ENCODE assay signal across 3 cellular contexts in the genomic region with DNA sequence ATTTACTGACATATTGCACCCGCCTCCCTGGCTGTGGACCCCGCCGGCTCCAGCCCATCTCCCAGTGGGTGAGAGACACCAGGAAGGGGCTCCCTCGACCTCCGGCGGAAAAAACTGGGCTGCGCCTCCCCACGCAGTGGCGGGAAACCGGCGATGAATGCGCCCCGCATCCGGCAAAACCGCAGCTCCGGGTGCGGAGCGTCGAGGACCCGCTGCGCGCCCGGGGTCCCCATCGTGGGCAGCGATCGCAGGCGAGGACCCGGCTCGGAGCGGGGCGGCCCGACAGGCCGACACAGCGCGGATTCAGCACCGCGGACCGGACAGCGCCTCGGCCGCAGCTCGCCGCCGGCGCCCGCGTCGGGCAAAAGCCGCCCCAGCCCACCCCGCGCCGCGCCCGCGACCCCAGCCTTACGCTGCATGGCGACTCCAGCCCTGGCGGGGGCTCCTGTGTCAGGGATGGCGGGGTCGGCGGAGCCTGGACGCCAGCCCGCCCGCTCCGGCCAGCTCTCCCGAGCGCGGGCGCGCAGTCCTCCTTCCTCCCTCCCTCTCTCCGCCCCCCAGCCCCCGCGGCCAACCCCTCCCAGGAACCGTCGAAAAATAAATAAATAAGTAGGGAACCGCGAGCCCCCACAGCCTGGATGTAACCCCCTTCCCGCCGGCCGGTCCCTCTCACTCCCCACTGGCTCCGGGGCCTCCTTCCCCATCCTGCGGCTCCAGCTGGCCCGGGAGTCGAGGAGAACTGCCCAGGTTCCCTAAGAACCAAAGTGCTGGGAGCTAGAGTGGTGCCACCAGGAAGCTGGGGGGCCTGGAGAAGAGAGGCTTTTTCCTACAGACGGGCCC.
TF ChIP-seq lines count a peak whose summit lies in the region.

No MANE protein-coding gene starts in this region.

TF ChIP-seq in HEK293T, 16 proteins besides CTCF, POLR2A, EP300 and RAD21:
- TF ChIP-seq, protein P1, sequence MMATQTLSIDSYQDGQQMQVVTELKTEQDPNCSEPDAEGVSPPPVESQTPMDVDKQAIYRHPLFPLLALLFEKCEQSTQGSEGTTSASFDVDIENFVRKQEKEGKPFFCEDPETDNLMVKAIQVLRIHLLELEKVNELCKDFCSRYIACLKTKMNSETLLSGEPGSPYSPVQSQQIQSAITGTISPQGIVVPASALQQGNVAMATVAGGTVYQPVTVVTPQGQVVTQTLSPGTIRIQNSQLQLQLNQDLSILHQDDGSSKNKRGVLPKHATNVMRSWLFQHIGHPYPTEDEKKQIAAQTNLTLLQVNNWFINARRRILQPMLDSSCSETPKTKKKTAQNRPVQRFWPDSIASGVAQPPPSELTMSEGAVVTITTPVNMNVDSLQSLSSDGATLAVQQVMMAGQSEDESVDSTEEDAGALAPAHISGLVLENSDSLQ (IDR thresholded peaks at IDR 0.05) = no peak
- TF ChIP-seq FOXM1 (IDR thresholded peaks at IDR 0.05; ENCODE audit: borderline replicate concordance) = no peak
TF ChIP-seq in HEK293T: peak in this region for 0.

TF ChIP-seq in H1, 55 proteins besides CTCF, POLR2A, EP300 and RAD21:
- peak; percentile 75 to 96; a peak in 2 of 4 replicates for TF ChIP-seq SIN3A (conservative IDR thresholded peaks at IDR 0.05 in 1 of 2, IDR thresholded peaks at IDR 0.05 in 1 of 2; ENCODE audit: low read depth in 1 of 2, low read length in 2 of 2)
- TF ChIP-seq HDAC2 (IDR thresholded peaks at IDR 0.05; ENCODE audit: borderline replicate concordance in 1 of 2, low read depth in 2 of 2, low read length in 2 of 2) = peak in 1 of 2 experiments; percentile 49; a peak in 1 of 4 replicates
- peak; percentile 86 for TF ChIP-seq SUZ12 (IDR thresholded peaks at IDR 0.05; ENCODE audit: low read length)
- TF ChIP-seq EZH2 (IDR thresholded peaks at IDR 0.05; ENCODE audit: low read depth, low read length, severe bottlenecking) = peak; percentile 65
- TF ChIP-seq RFX5 (IDR thresholded peaks at IDR 0.05; ENCODE audit: borderline replicate concordance, low read depth, low read length) = no peak
- peak; percentile 86 for TF ChIP-seq GABPA (IDR thresholded peaks at IDR 0.05; ENCODE audit: borderline replicate concordance, insufficient read depth, low read length)
- peak; percentile 44; the same call in 1 of the 2 replicates for TF ChIP-seq MAX (IDR thresholded peaks at IDR 0.05)
- TF ChIP-seq BACH1 (IDR thresholded peaks at IDR 0.05; ENCODE audit: low read length) = peak; percentile 18; the same call in 1 of the 2 replicates
- TF ChIP-seq E2F6 (IDR thresholded peaks at IDR 0.05) = no peak

TF ChIP-seq in liver, 16 proteins besides CTCF, POLR2A, EP300 and RAD21:
- TF ChIP-seq, protein P2, sequence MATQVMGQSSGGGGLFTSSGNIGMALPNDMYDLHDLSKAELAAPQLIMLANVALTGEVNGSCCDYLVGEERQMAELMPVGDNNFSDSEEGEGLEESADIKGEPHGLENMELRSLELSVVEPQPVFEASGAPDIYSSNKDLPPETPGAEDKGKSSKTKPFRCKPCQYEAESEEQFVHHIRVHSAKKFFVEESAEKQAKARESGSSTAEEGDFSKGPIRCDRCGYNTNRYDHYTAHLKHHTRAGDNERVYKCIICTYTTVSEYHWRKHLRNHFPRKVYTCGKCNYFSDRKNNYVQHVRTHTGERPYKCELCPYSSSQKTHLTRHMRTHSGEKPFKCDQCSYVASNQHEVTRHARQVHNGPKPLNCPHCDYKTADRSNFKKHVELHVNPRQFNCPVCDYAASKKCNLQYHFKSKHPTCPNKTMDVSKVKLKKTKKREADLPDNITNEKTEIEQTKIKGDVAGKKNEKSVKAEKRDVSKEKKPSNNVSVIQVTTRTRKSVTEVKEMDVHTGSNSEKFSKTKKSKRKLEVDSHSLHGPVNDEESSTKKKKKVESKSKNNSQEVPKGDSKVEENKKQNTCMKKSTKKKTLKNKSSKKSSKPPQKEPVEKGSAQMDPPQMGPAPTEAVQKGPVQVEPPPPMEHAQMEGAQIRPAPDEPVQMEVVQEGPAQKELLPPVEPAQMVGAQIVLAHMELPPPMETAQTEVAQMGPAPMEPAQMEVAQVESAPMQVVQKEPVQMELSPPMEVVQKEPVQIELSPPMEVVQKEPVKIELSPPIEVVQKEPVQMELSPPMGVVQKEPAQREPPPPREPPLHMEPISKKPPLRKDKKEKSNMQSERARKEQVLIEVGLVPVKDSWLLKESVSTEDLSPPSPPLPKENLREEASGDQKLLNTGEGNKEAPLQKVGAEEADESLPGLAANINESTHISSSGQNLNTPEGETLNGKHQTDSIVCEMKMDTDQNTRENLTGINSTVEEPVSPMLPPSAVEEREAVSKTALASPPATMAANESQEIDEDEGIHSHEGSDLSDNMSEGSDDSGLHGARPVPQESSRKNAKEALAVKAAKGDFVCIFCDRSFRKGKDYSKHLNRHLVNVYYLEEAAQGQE (IDR thresholded peaks at IDR 0.05) = peak; percentile 93
- TF ChIP-seq GABPA (IDR thresholded peaks at IDR 0.05 in 1 of 2, conservative IDR thresholded peaks at IDR 0.05 in 1 of 2) = no peak
- TF ChIP-seq FOXA2 (IDR thresholded peaks at IDR 0.05) = no peak
